Comparison of ENCODE assay signal across 18 cellular contexts in genomic region chr18:78430171-78430857, GRCh38.
DNase-seq lines count a peak whose midpoint lies in the region; TF ChIP-seq lines count a peak whose summit lies in the region.
"Had no signal": no experiment of that assay in that cellular context is flagged by ENCODE, and none has a peak within 500 bp of the region (broad histone marks: within the 10 kb centered on the region; RNA-seq: fewer than 3 reads in every experiment).

No MANE protein-coding gene starts in this region.

- H3K36me3 Mint-ChIP-seq in nephron progenitor cell (ENCODE audit: low read depth), result no peaks in the 10 kb centered on the region
- H3K36me3 Mint-ChIP-seq: activated CD4-positive, alpha-beta memory T cell treated with anti-CD3 and anti-CD28 coated beads for 36 hours; CD14-positive monocyte; natural killer cell treated with Interleukin-12 subunit alpha and Interleukin-12 subunit beta and Interleukin-15 and Interleukin-18, amount 100 ng/mL, for 72 hours had no signal

- H3K27me3 ChIP-seq in MG63, result no peaks in the 10 kb centered on the region
- H3K27me3 ChIP-seq: body of pancreas had no signal

- peaks cover 6% of the 10 kb centered on the region for H3K27me3 Mint-ChIP-seq in nephron progenitor cell (ENCODE audit: low read depth, poor library complexity)
- H3K27me3 Mint-ChIP-seq: activated B cell treated with CpG ODN at 0.5 μM for 24 hours; activated CD4-positive, alpha-beta memory T cell treated with anti-CD3 and anti-CD28 coated beads for 36 hours; natural killer cell treated with Interleukin-12 subunit alpha and Interleukin-12 subunit beta and Interleukin-15 and Interleukin-18, amount 100 ng/mL, for 72 hours had no signal

- peak; percentile 27 for DNase-seq in DMS79 treated with DMSO at 0.1 percent for 48 hours (lab: John Stamatoyannopoulos, UW)
- peak; percentile 72 for DNase-seq in NCI-H1436 (lab: John Stamatoyannopoulos, UW)
- peak; percentile 15 for DNase-seq in NCI-H345 treated with DMSO at 0.1 percent for 48 hours (lab: John Stamatoyannopoulos, UW; ENCODE audit: unreplicated experiment)
- no peak for DNase-seq in nephron progenitor cell
- DNase-seq in NCI-H2171 treated with DMSO at 0.1 percent for 48 hours (lab: John Stamatoyannopoulos, UW), result no peak
- DNase-seq in stimulated activated naive CD4-positive, alpha-beta T cell (lab: John Stamatoyannopoulos, UW), result no peak
- DNase-seq in MG63, result no peak
- DNase-seq: activated B cell treated with CpG ODN at 0.5 μM for 24 hours; activated CD4-positive, alpha-beta memory T cell treated with anti-CD3 and anti-CD28 coated beads for 36 hours; activated effector memory CD4-positive, alpha-beta T cell treated with Interleukin-2 at 50 U/mL for 16 hours; body of pancreas; effector memory CD4-positive, alpha-beta T cell; hippocampal formation; MM.1S; NCI-H226; T-helper 9 cell had no signal

- peak overlapping the region; percentile 69 for H3K27ac Mint-ChIP-seq in nephron progenitor cell
- H3K27ac Mint-ChIP-seq: activated B cell treated with CpG ODN at 0.5 μM for 24 hours; activated CD4-positive, alpha-beta memory T cell treated with anti-CD3 and anti-CD28 coated beads for 36 hours; CD14-positive monocyte; natural killer cell treated with Interleukin-12 subunit alpha and Interleukin-12 subunit beta and Interleukin-15 and Interleukin-18, amount 100 ng/mL, for 72 hours had no signal

- no peak overlapping the region for H3K4me3 Mint-ChIP-seq in nephron progenitor cell
- H3K4me3 Mint-ChIP-seq: activated B cell treated with CpG ODN at 0.5 μM for 24 hours; activated CD4-positive, alpha-beta memory T cell treated with anti-CD3 and anti-CD28 coated beads for 36 hours; CD14-positive monocyte; natural killer cell treated with Interleukin-12 subunit alpha and Interleukin-12 subunit beta and Interleukin-15 and Interleukin-18, amount 100 ng/mL, for 72 hours had no signal

- peaks cover 4% of the 10 kb centered on the region for H3K9me3 Mint-ChIP-seq in nephron progenitor cell

- no peak overlapping the region for H3K4me3 ChIP-seq in MG63
- H3K4me3 ChIP-seq: body of pancreas had no signal

- no peaks in the 10 kb centered on the region for H3K36me3 ChIP-seq in MG63

- H3K9me3 ChIP-seq in MG63, result no peaks in the 10 kb centered on the region
- H3K9me3 ChIP-seq: body of pancreas had no signal

- TF ChIP-seq CTCF in nephron progenitor cell (IDR thresholded peaks at IDR 0.05), result no peak

- H3K4me1 Mint-ChIP-seq in nephron progenitor cell, result peaks cover 7% of the 10 kb centered on the region
- H3K4me1 Mint-ChIP-seq: activated B cell treated with CpG ODN at 0.5 μM for 24 hours, CD14-positive monocyte had no signal

Comparison
In these comparisons a context has a peak if more than half of its experiments do, and no peak if none do; other contexts are left out.
1. DNase-seq: peak in DMS79 treated with DMSO at 0.1 percent for 48 hours (single experiment), NCI-H1436 (single experiment) and NCI-H345 treated with DMSO at 0.1 percent for 48 hours (single experiment); none in nephron progenitor cell (single experiment), NCI-H2171 treated with DMSO at 0.1 percent for 48 hours (single experiment), stimulated activated naive CD4-positive, alpha-beta T cell (0 of 6) and MG63 (single experiment).